Comparison of ENCODE assay signal across 15 cellular contexts in the genomic region with DNA sequence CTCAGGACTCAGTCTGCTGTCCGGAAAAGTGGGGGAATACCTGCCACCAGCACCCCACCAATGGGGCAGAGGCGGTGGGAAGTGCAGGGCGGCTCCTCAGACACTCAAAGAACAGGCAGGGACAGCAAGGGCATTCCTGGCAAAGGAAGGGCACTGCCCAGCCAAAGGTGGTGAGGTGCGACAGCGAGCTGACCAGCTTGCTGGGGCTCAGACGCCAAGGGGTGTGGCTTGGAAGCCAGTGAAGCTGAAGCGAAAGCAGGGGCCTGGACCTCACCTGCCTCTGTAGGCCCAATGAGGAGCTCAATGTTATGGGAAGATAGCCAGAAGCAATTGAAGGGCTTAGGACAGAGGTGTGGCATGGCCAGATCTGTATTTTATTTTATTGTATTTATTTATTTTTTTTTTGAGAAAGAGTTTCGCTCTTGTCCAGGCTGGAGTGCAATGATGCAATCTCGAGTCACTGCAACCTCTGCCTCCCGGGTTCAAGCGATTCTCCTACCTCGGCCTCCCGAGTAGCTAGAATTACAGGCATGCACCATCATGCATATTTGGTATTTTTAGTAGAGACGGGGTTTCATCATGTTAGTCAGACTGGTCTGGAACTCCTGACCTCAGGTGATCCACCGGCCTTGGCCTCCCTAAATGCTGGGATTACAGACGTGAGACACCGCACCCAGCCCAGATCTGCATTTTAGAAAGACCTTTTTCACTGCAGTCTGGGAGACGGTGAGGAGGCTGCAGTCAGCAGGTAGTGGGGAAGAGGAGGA. TPM values are rescaled to one million over a fixed set of nuclear protein-coding genes. Genes with fewer than 3 reads are reported as not detected.
DNase-seq lines count a peak whose midpoint lies in the region; ATAC-seq, FAIRE-seq and TF ChIP-seq lines count a peak whose summit lies in the region.
"Had no signal": no experiment of that assay in that cellular context is flagged by ENCODE, and none has a peak within 500 bp of the region (broad histone marks: within the 10 kb centered on the region; RNA-seq: fewer than 3 reads in every experiment).

No MANE protein-coding gene starts in this region.

- peaks cover 12% of the 10 kb centered on the region for H3K36me3 Mint-ChIP-seq in activated CD4-positive, alpha-beta T cell treated with anti-CD3 and anti-CD28 coated beads for 36 hours (ENCODE audit: low read depth)

- intact Hi-C loops in activated CD4-positive, alpha-beta T cell treated with anti-CD3 and anti-CD28 coated beads for 36 hours (cut with DNase I, micrococcal nuclease): no loop called here
- intact Hi-C loops in PC-3 (cut with micrococcal nuclease): no loop called here

- no peak overlapping the region for H2AFZ ChIP-seq in PC-3 (ENCODE audit: low read length)

- no peaks in the 10 kb centered on the region for H3K79me2 ChIP-seq in PC-3 (ENCODE audit: low read length)

- DNase-seq in activated CD4-positive, alpha-beta T cell treated with anti-CD3 and anti-CD28 coated beads for 36 hours: no peak
- no peak for DNase-seq in activated CD4-positive, alpha-beta T cell treated with anti-CD3 and anti-CD28 coated beads, Interleukin-2, amount 50 U/mL, for 48 hours
- no peak for DNase-seq in PC-3
- peak; percentile 33 for DNase-seq in glomerular visceral epithelial cell (ENCODE audit: extremely low spot score)
- DNase-seq in small intestine: peak; percentile 89
- no peak for DNase-seq in NCI-H345 (lab: John Stamatoyannopoulos, UW)
- DNase-seq in UCSD-AML1 (lab: John Stamatoyannopoulos, UW; ENCODE audit: unreplicated experiment): no peak
- DNase-seq in inferior parietal cortex (ENCODE audit: extremely low spot score): no peak
- DNase-seq: activated CD8-positive, alpha-beta memory T cell treated with anti-CD3 and anti-CD28 coated beads, Interleukin-2, amount 50 U/mL, for 4 hours; NCI-H748 treated with DMSO at 0.1 percent for 48 hours; T-helper 2 cell; tibial artery had no signal

- no peak overlapping the region for H3K4me3 Mint-ChIP-seq in activated CD4-positive, alpha-beta T cell treated with anti-CD3 and anti-CD28 coated beads for 36 hours

- no peak for TF ChIP-seq CTCF in PC-3 (conservative IDR thresholded peaks at IDR 0.05; ENCODE audit: low read depth, low read length)

- H3K27ac Mint-ChIP-seq in activated CD4-positive, alpha-beta T cell treated with anti-CD3 and anti-CD28 coated beads for 36 hours: peak overlapping the region; percentile 70

- no peaks in the 10 kb centered on the region for H3K27me3 ChIP-seq in PC-3 (ENCODE audit: low read length)
- no peaks in the 10 kb centered on the region for H3K27me3 ChIP-seq in small intestine (ENCODE audit: control insufficient read depth in 2 of 2, insufficient read depth in 2 of 2, low read length in 2 of 2)

- H3K4me3 ChIP-seq in PC-3 (ENCODE audit: low read length): no peak overlapping the region
- no peak overlapping the region for H3K4me3 ChIP-seq in small intestine (ENCODE audit: low read depth in 1 of 2, low read length in 2 of 2)
- H3K4me3 ChIP-seq: tibial artery had no signal

- POLR2A ChIA-PET in activated CD4-positive, alpha-beta T cell treated with anti-CD3 and anti-CD28 coated beads for 36 hours (lab: Charles Lee): interaction anchor here (0.6 to 0.7 kb wide), 3 partner anchors 25 to 161 kb away, joined by 3 to 9 read pairs (median 4); no protein-coding TSS in a partner anchor
- POLR2A ChIA-PET in PC-3 (lab: Charles Lee; ENCODE audit: unreplicated experiment): no interaction called here

- H3K4me1 Mint-ChIP-seq in activated CD4-positive, alpha-beta T cell treated with anti-CD3 and anti-CD28 coated beads for 36 hours: peaks cover 21% of the 10 kb centered on the region

- H4K20me1 ChIP-seq in PC-3 (ENCODE audit: low read length): no peaks in the 10 kb centered on the region

- no peak overlapping the region for H3K4me2 ChIP-seq in PC-3 (ENCODE audit: low read length)

- peaks cover 9% of the 10 kb centered on the region; the same call in 1 of the 2 replicates for H3K36me3 ChIP-seq in PC-3 (ENCODE audit: low read depth, low read length)
- H3K36me3 ChIP-seq in small intestine (ENCODE audit: control insufficient read depth in 2 of 2, insufficient read depth in 2 of 2, low read length in 2 of 2): peaks cover 0 to 2% of the 10 kb centered on the region in 2 donors

- no peaks in the 10 kb centered on the region for H3K27me3 Mint-ChIP-seq in activated CD4-positive, alpha-beta T cell treated with anti-CD3 and anti-CD28 coated beads for 36 hours

- BruUV-seq in PC-3 (replicated peaks; lab: Mats Ljungman, UMichigan): no TSS peak

- ATAC-seq in activated CD4-positive, alpha-beta T cell treated with anti-CD3 and anti-CD28 coated beads for 36 hours: peak; percentile 6
- peak; percentile 27 for ATAC-seq in PC-3

- CTCF ChIA-PET in activated CD4-positive, alpha-beta T cell treated with anti-CD3 and anti-CD28 coated beads for 36 hours (lab: Charles Lee): interaction anchor here (0.6 to 1.9 kb wide), 9 partner anchors 13 to 176 kb away, joined by 3 to 6 read pairs (median 3); no protein-coding TSS in a partner anchor
- CTCF ChIA-PET in PC-3 (lab: Charles Lee): interaction anchor here (0.7 kb wide), 1 partner anchor 10 kb away, joined by 3 read pairs; no protein-coding TSS in a partner anchor

- FAIRE-seq in small intestine (lab: Jason Lieb, UNC): no peak

- WGBS in small intestine, 3 donors: 22 to 63% (median 41%) methylated on average over 18 of the region's 18 CpGs

- H3K9me3 ChIP-seq in PC-3 (ENCODE audit: low read length) (no peaks in the 10 kb centered on the region), small intestine (ENCODE audit: control insufficient read depth, low read depth) (no peaks in the 10 kb centered on the region)
- H3K9me3 ChIP-seq: tibial artery had no signal

- H3K9ac ChIP-seq in PC-3 (ENCODE audit: low read length): no peak overlapping the region

- no peaks in the 10 kb centered on the region for H3K9me3 Mint-ChIP-seq in activated CD4-positive, alpha-beta T cell treated with anti-CD3 and anti-CD28 coated beads for 36 hours (ENCODE audit: low read depth)

- H3K9me2 ChIP-seq in PC-3 (replicated peaks; ENCODE audit: low read length): no peaks in the 10 kb centered on the region

- H3K27ac ChIP-seq in PC-3 (ENCODE audit: low read length): no peak overlapping the region
- peak overlapping the region; percentile 58 to 81 for H3K27ac ChIP-seq in small intestine (ENCODE audit: low read depth in 1 of 2, low read length in 1 of 2)
- H3K27ac ChIP-seq: tibial artery had no signal

- peaks cover 3% of the 10 kb centered on the region; the same call in 1 of the 2 replicates for H3K4me1 ChIP-seq in PC-3 (ENCODE audit: insufficient read depth, low read length)
- peaks cover 2 to 5% of the 10 kb centered on the region in 2 donors for H3K4me1 ChIP-seq in small intestine (ENCODE audit: control insufficient read depth in 2 of 2, insufficient read depth in 1 of 2, low read depth in 1 of 2, low read length in 1 of 2)
- H3K4me1 ChIP-seq: tibial artery had no signal

- no peaks in the 10 kb centered on the region for H3F3A ChIP-seq in PC-3 (ENCODE audit: low read length, unreplicated experiment)

RNA-seq across cellular contexts. Expression of a gene that starts 4.4 kb away (rescaled TPM):
- total RNA-seq in activated CD4-positive, alpha-beta T cell treated with anti-CD3 and anti-CD28 coated beads for 36 hours: under 1 TPM in 1 of 2 experiments, not detected in 1; 0.25 TPM
- not detected in 2 replicates for total RNA-seq in PC-3 (2014; rRNA removed)
- under 1 TPM in 1 of 3 donors, not detected in 2; 0.46 TPM for polyA plus RNA-seq in small intestine
- total RNA-seq: chondrocyte, kidney epithelial cell had no signal

RNA-seq across cellular contexts. Expression of a gene that starts 18.2 kb away (rescaled TPM):
- total RNA-seq in activated CD4-positive, alpha-beta T cell treated with anti-CD3 and anti-CD28 coated beads for 36 hours: under 1 TPM in 1 of 2 experiments, not detected in 1; 0.11 TPM
- not detected in 2 replicates for total RNA-seq in PC-3 (2014; rRNA removed)
- 1 to 10 TPM in 1 of 3 donors, not detected in 2; 1.1 TPM for polyA plus RNA-seq in small intestine
- total RNA-seq: chondrocyte, H4, kidney epithelial cell had no signal

RNA-seq across cellular contexts. Expression of a gene that starts 26.4 kb away (rescaled TPM):
- 100 to 1,000 TPM; 229 to 272 TPM for total RNA-seq in activated CD4-positive, alpha-beta T cell treated with anti-CD3 and anti-CD28 coated beads for 36 hours
- 38.0 and 50.3 TPM in 2 replicates for total RNA-seq in PC-3 (2014; rRNA removed)
- 10 to 100 TPM; 39.4 to 76.8 (median 47.4) TPM for polyA plus RNA-seq in small intestine

RNA-seq across cellular contexts. Expression of a gene that starts 34.7 kb away (rescaled TPM):
- 10 to 100 TPM; 40.3 to 45.2 TPM for total RNA-seq in activated CD4-positive, alpha-beta T cell treated with anti-CD3 and anti-CD28 coated beads for 36 hours
- total RNA-seq in PC-3 (2014; rRNA removed): 20.3 and 29.7 TPM in 2 replicates
- 100 to 1,000 TPM in 1 of 3 donors, 10 to 100 TPM in 2; 38.2 to 111 (median 71.1) TPM for polyA plus RNA-seq in small intestine

RNA-seq across cellular contexts. Expression of a gene that starts 59.6 kb away (rescaled TPM):
- total RNA-seq in activated CD4-positive, alpha-beta T cell treated with anti-CD3 and anti-CD28 coated beads for 36 hours: not detected
- not detected in 2 replicates for total RNA-seq in PC-3 (2014; rRNA removed)
- not detected for polyA plus RNA-seq in small intestine
- total RNA-seq: chondrocyte, H4, kidney epithelial cell had no signal

Comparison
In these comparisons a context has a peak if more than half of its experiments do, and no peak if none do; other contexts are left out.
1. DNase-seq: peak in glomerular visceral epithelial cell (single experiment) and small intestine (single experiment); none in activated CD4-positive, alpha-beta T cell treated with anti-CD3 and anti-CD28 coated beads for 36 hours (single experiment), activated CD4-positive, alpha-beta T cell treated with anti-CD3 and anti-CD28 coated beads, Interleukin-2, amount 50 U/mL, for 48 hours (0 of 2), PC-3 (single experiment), NCI-H345 (single experiment), UCSD-AML1 (single experiment) and inferior parietal cortex (single experiment).